1 cellular context compared by ENCODE assay signal in the genomic region with DNA sequence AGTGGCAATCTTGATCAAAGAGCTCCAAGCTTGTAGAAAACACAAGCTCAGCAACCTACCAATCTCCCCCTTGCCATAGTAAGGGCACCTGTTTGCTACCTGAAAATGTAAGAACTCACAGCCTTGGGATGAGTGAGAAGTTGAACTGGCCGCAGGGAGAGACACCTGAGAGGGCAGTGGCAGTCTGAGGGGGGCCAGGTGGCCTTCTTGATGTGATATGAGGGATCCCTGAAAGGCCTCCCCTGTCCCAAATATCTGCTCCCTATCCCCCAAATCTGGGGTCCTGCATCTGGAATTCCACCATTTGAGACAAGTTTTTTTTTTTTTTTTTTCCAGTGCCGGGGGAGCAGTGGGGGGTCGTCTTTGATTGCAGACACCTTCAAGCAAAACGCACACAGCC.
TF ChIP-seq lines count a peak whose summit lies in the region.

No MANE protein-coding gene starts in this region.

TF ChIP-seq in WTC11, 78 proteins besides CTCF, POLR2A, EP300 and RAD21 (continued from another document):
- TF ChIP-seq, protein P1, sequence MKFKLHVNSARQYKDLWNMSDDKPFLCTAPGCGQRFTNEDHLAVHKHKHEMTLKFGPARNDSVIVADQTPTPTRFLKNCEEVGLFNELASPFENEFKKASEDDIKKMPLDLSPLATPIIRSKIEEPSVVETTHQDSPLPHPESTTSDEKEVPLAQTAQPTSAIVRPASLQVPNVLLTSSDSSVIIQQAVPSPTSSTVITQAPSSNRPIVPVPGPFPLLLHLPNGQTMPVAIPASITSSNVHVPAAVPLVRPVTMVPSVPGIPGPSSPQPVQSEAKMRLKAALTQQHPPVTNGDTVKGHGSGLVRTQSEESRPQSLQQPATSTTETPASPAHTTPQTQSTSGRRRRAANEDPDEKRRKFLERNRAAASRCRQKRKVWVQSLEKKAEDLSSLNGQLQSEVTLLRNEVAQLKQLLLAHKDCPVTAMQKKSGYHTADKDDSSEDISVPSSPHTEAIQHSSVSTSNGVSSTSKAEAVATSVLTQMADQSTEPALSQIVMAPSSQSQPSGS (CRISPR knock-in tag; IDR thresholded peaks at IDR 0.05; ENCODE audit: borderline replicate concordance, low read depth) = no peak
- TF ChIP-seq ZNF232 (CRISPR knock-in tag; IDR thresholded peaks at IDR 0.05) (no peak), ZNF416 (CRISPR knock-in tag; IDR thresholded peaks at IDR 0.05) (no peak), ZNF317 (CRISPR knock-in tag; IDR thresholded peaks at IDR 0.05; ENCODE audit: borderline replicate concordance, low read depth) (no peak), TCF7 (CRISPR knock-in tag; IDR thresholded peaks at IDR 0.05; ENCODE audit: low read depth) (no peak)
- TF ChIP-seq, protein P2, sequence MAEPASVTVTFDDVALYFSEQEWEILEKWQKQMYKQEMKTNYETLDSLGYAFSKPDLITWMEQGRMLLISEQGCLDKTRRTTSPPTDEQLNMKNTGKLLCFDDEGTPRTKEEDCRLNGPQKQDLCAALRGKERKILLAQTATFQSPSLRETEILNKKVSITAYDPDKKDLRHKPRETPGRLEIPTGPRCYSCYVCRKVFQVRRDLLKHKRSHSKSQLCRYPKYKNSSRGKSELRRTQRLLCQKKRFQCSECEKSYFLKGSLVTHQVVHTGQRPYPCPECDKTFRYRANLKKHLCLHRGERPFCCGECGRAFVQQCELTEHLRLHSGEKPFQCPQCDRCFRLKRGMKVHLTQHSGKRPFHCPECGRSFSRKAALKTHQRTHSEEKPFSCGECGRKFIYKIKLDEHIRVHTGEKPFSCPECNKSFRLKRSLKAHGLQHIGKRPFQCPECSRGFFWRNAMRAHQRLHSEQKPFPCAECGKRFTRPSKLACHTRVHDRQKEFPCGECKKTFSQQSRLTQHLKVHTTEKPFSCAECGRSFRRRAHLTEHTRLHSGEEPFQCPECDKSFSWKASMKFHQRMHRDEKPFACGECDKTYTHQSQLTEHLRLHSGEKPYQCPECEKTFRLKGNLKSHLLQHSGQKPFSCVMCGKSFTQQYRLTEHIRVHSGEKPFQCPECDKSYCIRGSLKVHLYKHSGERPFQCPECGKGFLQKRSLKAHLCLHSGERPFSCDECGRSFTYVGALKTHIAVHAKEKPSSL (CRISPR knock-in tag; conservative IDR thresholded peaks at IDR 0.05) = no peak
- TF ChIP-seq, protein P3, sequence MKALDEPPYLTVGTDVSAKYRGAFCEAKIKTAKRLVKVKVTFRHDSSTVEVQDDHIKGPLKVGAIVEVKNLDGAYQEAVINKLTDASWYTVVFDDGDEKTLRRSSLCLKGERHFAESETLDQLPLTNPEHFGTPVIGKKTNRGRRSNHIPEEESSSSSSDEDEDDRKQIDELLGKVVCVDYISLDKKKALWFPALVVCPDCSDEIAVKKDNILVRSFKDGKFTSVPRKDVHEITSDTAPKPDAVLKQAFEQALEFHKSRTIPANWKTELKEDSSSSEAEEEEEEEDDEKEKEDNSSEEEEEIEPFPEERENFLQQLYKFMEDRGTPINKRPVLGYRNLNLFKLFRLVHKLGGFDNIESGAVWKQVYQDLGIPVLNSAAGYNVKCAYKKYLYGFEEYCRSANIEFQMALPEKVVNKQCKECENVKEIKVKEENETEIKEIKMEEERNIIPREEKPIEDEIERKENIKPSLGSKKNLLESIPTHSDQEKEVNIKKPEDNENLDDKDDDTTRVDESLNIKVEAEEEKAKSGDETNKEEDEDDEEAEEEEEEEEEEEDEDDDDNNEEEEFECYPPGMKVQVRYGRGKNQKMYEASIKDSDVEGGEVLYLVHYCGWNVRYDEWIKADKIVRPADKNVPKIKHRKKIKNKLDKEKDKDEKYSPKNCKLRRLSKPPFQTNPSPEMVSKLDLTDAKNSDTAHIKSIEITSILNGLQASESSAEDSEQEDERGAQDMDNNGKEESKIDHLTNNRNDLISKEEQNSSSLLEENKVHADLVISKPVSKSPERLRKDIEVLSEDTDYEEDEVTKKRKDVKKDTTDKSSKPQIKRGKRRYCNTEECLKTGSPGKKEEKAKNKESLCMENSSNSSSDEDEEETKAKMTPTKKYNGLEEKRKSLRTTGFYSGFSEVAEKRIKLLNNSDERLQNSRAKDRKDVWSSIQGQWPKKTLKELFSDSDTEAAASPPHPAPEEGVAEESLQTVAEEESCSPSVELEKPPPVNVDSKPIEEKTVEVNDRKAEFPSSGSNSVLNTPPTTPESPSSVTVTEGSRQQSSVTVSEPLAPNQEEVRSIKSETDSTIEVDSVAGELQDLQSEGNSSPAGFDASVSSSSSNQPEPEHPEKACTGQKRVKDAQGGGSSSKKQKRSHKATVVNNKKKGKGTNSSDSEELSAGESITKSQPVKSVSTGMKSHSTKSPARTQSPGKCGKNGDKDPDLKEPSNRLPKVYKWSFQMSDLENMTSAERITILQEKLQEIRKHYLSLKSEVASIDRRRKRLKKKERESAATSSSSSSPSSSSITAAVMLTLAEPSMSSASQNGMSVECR (CRISPR knock-in tag; IDR thresholded peaks at IDR 0.05; ENCODE audit: borderline replicate concordance) = no peak
